14 cellular contexts compared by ENCODE assay signal in the genomic region with DNA sequence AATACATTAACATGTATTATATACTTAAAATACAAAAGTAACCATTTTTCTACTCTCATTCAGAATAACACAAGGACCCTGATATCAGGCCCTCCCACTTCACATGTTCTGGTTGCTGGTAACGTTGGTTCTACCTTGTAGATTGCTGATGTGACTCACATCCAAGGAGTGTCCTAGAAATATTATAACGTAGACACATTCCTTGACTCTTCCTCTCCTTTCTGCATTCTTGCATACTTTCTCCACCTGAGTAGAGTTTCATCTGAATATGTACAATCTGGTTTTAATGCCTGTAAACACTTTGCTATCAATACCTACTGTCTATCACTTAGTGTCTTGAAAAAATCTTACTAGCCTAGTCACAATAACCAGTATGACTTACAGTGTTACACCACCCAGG. TPM values are rescaled to one million over a fixed set of nuclear protein-coding genes. Genes with fewer than 3 reads are reported as not detected.
DNase-seq lines count a peak whose midpoint lies in the region; ATAC-seq, FAIRE-seq and TF ChIP-seq lines count a peak whose summit lies in the region.
"Had no signal": no experiment of that assay in that cellular context is flagged by ENCODE, and none has a peak within 500 bp of the region (broad histone marks: within the 10 kb centered on the region; RNA-seq: fewer than 3 reads in every experiment).

No MANE protein-coding gene starts in this region.

- H3K27ac Mint-ChIP-seq in Calu3 (ENCODE audit: unreplicated experiment) (peak overlapping the region; percentile 4), type B pancreatic cell (peak overlapping the region; percentile 81)
- H3K27ac Mint-ChIP-seq: CD4-positive, alpha-beta memory T cell; HFFc6; IgD-negative memory B cell had no signal

- peaks cover 21% of the 10 kb centered on the region for H3K4me1 Mint-ChIP-seq in Calu3 (ENCODE audit: low read depth, unreplicated experiment)
- peaks cover 11% of the 10 kb centered on the region for H3K4me1 Mint-ChIP-seq in type B pancreatic cell (ENCODE audit: unreplicated experiment)
- H3K4me1 Mint-ChIP-seq: CD4-positive, alpha-beta memory T cell; IgD-negative memory B cell had no signal

- TF ChIP-seq CTCF in Calu3 (IDR thresholded peaks at IDR 0.05; ENCODE audit: unreplicated experiment) (no peak), bronchial epithelial cell (IDR thresholded peaks at IDR 0.05; ENCODE audit: insufficient read depth, low read length, severe bottlenecking) (no peak), foreskin keratinocyte (conservative IDR thresholded peaks at IDR 0.05) (no peak), type B pancreatic cell (conservative IDR thresholded peaks at IDR 0.05) (no peak)

- H3K27me3 Mint-ChIP-seq in Calu3 (ENCODE audit: unreplicated experiment), result no peaks in the 10 kb centered on the region
- no peaks in the 10 kb centered on the region for H3K27me3 Mint-ChIP-seq in type B pancreatic cell

- DNase-seq in Calu3 (no peak), bronchial epithelial cell (ENCODE audit: low read depth) (peak; percentile 60), foreskin keratinocyte (peak; percentile 71 to 91), type B pancreatic cell (ENCODE audit: extremely low spot score, unreplicated experiment) (no peak), ureter (ENCODE audit: low spot score) (no peak), NCI-H2196 (lab: John Stamatoyannopoulos, UW; ENCODE audit: unreplicated experiment) (no peak)
- DNase-seq: BE2C; CD4-positive, alpha-beta memory T cell; COR-L47; HCEC 1CT; HFFc6 had no signal

- H3K4me3 Mint-ChIP-seq in Calu3 (ENCODE audit: low read depth, unreplicated experiment) (no peak overlapping the region), type B pancreatic cell (no peak overlapping the region)
- H3K4me3 Mint-ChIP-seq: CD4-positive, alpha-beta memory T cell; HFFc6; IgD-negative memory B cell had no signal

- no peak overlapping the region for H3K4me3 ChIP-seq in bronchial epithelial cell (ENCODE audit: low read depth, low read length)

- intact Hi-C loops in Calu3 (cut with micrococcal nuclease; ENCODE audit: unreplicated experiment), result no loop called here

- no TSS peak for BruUV-seq in Calu3 (replicated peaks; lab: Mats Ljungman, UMichigan)

- H3K27me3 ChIP-seq in bronchial epithelial cell (ENCODE audit: control insufficient read depth, insufficient read depth, low read length) (no peaks in the 10 kb centered on the region), foreskin keratinocyte (no peaks in the 10 kb centered on the region)
- H3K27me3 ChIP-seq: BE2C had no signal

- ATAC-seq in foreskin keratinocyte, result peak; percentile 84
- no peak for ATAC-seq in GM19328 (IDR thresholded peaks at IDR 0.05; ENCODE audit: unreplicated experiment)

- H3K27ac ChIP-seq in foreskin keratinocyte, result no peak overlapping the region
- H3K27ac ChIP-seq: C4-2B had no signal

- H3K4me1 ChIP-seq in foreskin keratinocyte, result peaks cover 7% of the 10 kb centered on the region
- H3K4me1 ChIP-seq: BE2C had no signal

- no peak for FAIRE-seq in bronchial epithelial cell (lab: Jason Lieb, UNC)

- H3K36me3 ChIP-seq in bronchial epithelial cell (ENCODE audit: control insufficient read depth, insufficient read depth, low read length), result no peaks in the 10 kb centered on the region
- H3K36me3 ChIP-seq: BE2C had no signal

- H3K9me3 Mint-ChIP-seq in Calu3 (ENCODE audit: low read depth, unreplicated experiment) (no peaks in the 10 kb centered on the region), type B pancreatic cell (no peaks in the 10 kb centered on the region)

- CTCF ChIA-PET in Calu3 (lab: Charles Lee), result interaction anchor here (0.6 to 1.1 kb wide), 2 partner anchors 9 to 228 kb away, joined by 5 to 7 read pairs; no protein-coding TSS in a partner anchor

- no peaks in the 10 kb centered on the region for H3K36me3 Mint-ChIP-seq in Calu3 (ENCODE audit: insufficient read depth, unreplicated experiment)
- H3K36me3 Mint-ChIP-seq in type B pancreatic cell, result no peaks in the 10 kb centered on the region
- H3K36me3 Mint-ChIP-seq: CD4-positive, alpha-beta memory T cell had no signal

RNA-seq across cellular contexts. Expression of a gene that starts 35.0 kb away (rescaled TPM):
- 48.0 and 56.8 TPM in 2 replicates for total RNA-seq in Calu3 (2022)
- total RNA-seq in bronchial epithelial cell, result 37.1 and 59.5 TPM in 2 replicates
- 24.8 and 40.2 TPM in 2 replicates for total RNA-seq in foreskin keratinocyte
- polyA plus RNA-seq in foreskin keratinocyte, result 3.9 and 7.8 TPM in 2 replicates
- total RNA-seq in type B pancreatic cell (ENCODE audit: low replicate concordance), result 19.6 and 21.1 TPM in 2 replicates
- 30.9 TPM for total RNA-seq in ureter

Comparison
In these comparisons a context has a peak if more than half of its experiments do, and no peak if none do; other contexts are left out.
1. DNase-seq: peak in bronchial epithelial cell (single experiment) and foreskin keratinocyte (2 of 2); none in Calu3 (single experiment), type B pancreatic cell (single experiment), ureter (single experiment) and NCI-H2196 (single experiment).